In genomic region chr12:53951577-53952334, GRCh38 we compare ENCODE assay signal across 21 cellular contexts. TPM values are rescaled to one million over a fixed set of nuclear protein-coding genes. Genes with fewer than 3 reads are reported as not detected.
DNase-seq lines count a peak whose midpoint lies in the region; ATAC-seq and TF ChIP-seq lines count a peak whose summit lies in the region.
"Had no signal": no experiment of that assay in that cellular context is flagged by ENCODE, and none has a peak within 500 bp of the region (broad histone marks: within the 10 kb centered on the region; RNA-seq: fewer than 3 reads in every experiment).

No MANE protein-coding gene starts in this region.

- H3K79me2 ChIP-seq in SK-N-SH (ENCODE audit: insufficient read depth), result no peaks in the 10 kb centered on the region

- peaks cover 77% of the 10 kb centered on the region for H3K27me3 Mint-ChIP-seq in HFFc6 (ENCODE audit: insufficient read depth)

- no peak overlapping the region for H3K4me3 Mint-ChIP-seq in HFFc6

- no peak overlapping the region for H3K27ac Mint-ChIP-seq in HFFc6

- H3K4me1 ChIP-seq in SK-N-SH (ENCODE audit: control insufficient read depth in 1 of 2, insufficient read depth in 2 of 2, low read depth in 1 of 2, low read length in 1 of 2) (no peaks in the 10 kb centered on the region; a peak in 1 of 4 replicates), NT2/D1 (ENCODE audit: insufficient read depth, insufficient read length) (peaks cover 37% of the 10 kb centered on the region)

- 32% methylated on average over 34 of the region's 47 CpGs for WGBS in SK-N-SH (ENCODE audit: low lambda C conversion rate)

- no peaks in the 10 kb centered on the region; the same call in 1 of the 2 replicates for H3K9me3 Mint-ChIP-seq in HFFc6

- POLR2A ChIA-PET in SK-N-SH (lab: Yijun Ruan, JAX), result no interaction called here

- no peak overlapping the region for H3K9ac ChIP-seq in SK-N-SH
- peak overlapping the region; percentile 63 for H3K9ac ChIP-seq in NT2/D1 (ENCODE audit: insufficient read length, low read depth)

- peaks cover 13% of the 10 kb centered on the region; the same call in 1 of the 2 replicates for H4K20me1 ChIP-seq in SK-N-SH (ENCODE audit: insufficient read depth)

- H3K4me3 ChIP-seq in SK-N-SH (ENCODE audit: low read depth in 2 of 2, low read length in 1 of 2), result no peak overlapping the region
- peak overlapping the region; percentile 12 for H3K4me3 ChIP-seq in NT2/D1 (ENCODE audit: insufficient read length, low read depth)
- H3K4me3 ChIP-seq: esophagus muscularis mucosa, heart left ventricle, thyroid gland had no signal

- H3K4me2 ChIP-seq in SK-N-SH, result no peak overlapping the region

- TF ChIP-seq RAD21 in SK-N-SH (IDR thresholded peaks at IDR 0.05; ENCODE audit: low read length), result no peak

- H3K36me3 Mint-ChIP-seq in HFFc6 (ENCODE audit: low read depth), result 0 out of 2 replicates have a peak, but pooled peaks cover 5% of the 10 kb centered on the region

- ATAC-seq in SK-N-SH treated with all-trans-retinoic acid at 6 μM for 48 hours (no peak; the same call in 1 of the 3 replicates), HG03039 (IDR thresholded peaks at IDR 0.05; ENCODE audit: unreplicated experiment) (no peak)
- ATAC-seq: heart left ventricle had no signal

- no peaks in the 10 kb centered on the region for H3K9me2 ChIP-seq in SK-N-SH

- CTCF ChIA-PET in SK-N-SH (lab: Yijun Ruan, JAX), result interaction anchor here (0.8 to 2.9 kb wide), 13 partner anchors 10 to 1078 kb away, joined by 3 to 11 read pairs (median 4); partner anchors contain the start of genes HOXC10 and HOXC13

- no peak overlapping the region for H2AFZ ChIP-seq in SK-N-SH (ENCODE audit: low read depth)

- no peaks in the 10 kb centered on the region for H3F3A ChIP-seq in SK-N-SH (replicated peaks; ENCODE audit: insufficient read depth)

- no peaks in the 10 kb centered on the region for H3K9me3 ChIP-seq in SK-N-SH
- no peaks in the 10 kb centered on the region for H3K9me3 ChIP-seq in NT2/D1 (ENCODE audit: insufficient read depth, low read length)
- H3K9me3 ChIP-seq: esophagus muscularis mucosa, heart left ventricle, thyroid gland had no signal

- H3K36me3 ChIP-seq in SK-N-SH (replicated peaks in 1 of 2; ENCODE audit: control insufficient read depth in 1 of 2, insufficient read depth in 2 of 2, low read length in 1 of 2), result no peaks in the 10 kb centered on the region
- H3K36me3 ChIP-seq in NT2/D1 (ENCODE audit: insufficient read depth, insufficient read length, low read length), result no peaks in the 10 kb centered on the region
- H3K36me3 ChIP-seq: brain microvascular endothelial cell, esophagus muscularis mucosa, heart left ventricle, thyroid gland had no signal

- H3K27ac ChIP-seq in SK-N-SH (ENCODE audit: low read depth in 2 of 2, low read length in 1 of 2), result no peak overlapping the region
- H3K27ac ChIP-seq: brain microvascular endothelial cell, esophagus muscularis mucosa, heart left ventricle, thyroid gland had no signal

- H3K27me3 ChIP-seq in SK-N-SH (ENCODE audit: insufficient read depth) (peaks cover 99% of the 10 kb centered on the region), NT2/D1 (ENCODE audit: insufficient read depth, insufficient read length) (peaks cover 99% of the 10 kb centered on the region)

- no peak for TF ChIP-seq EP300 in SK-N-SH (IDR thresholded peaks at IDR 0.05; ENCODE audit: borderline replicate concordance in 1 of 2, low read depth in 1 of 2, low read length in 1 of 2)

- H3K4me1 Mint-ChIP-seq in HFFc6 (ENCODE audit: low read depth), result peaks cover 6% of the 10 kb centered on the region

- TF ChIP-seq CTCF in SK-N-SH (IDR thresholded peaks at IDR 0.05) (no peak), HFFc6 (IDR thresholded peaks at IDR 0.05) (no peak)

- DNase-seq in SK-N-SH (no peak), NT2/D1 (ENCODE audit: low read depth, low spot score) (no peak), left kidney (ENCODE audit: low read depth, low spot score) (peak; percentile 37), HFFc6 (no peak)
- DNase-seq: brain microvascular endothelial cell; C1 segment of cervical spinal cord; DMS53; heart left ventricle; NCI-H187 treated with DMSO at 0.1 percent for 48 hours; NCI-H510A; nucleus accumbens; OCI-M1; stimulated activated CD4-positive, alpha-beta T cell treated with anti-CD3 and anti-CD28 coated beads, Interleukin-4, amount 100 ng/mL, for 4 hours; thyroid gland had no signal

TF ChIP-seq in SK-N-SH, 30 proteins besides CTCF, POLR2A, EP300 and RAD21:
- TF ChIP-seq JUND (IDR thresholded peaks at IDR 0.05), result no peak
- peak; percentile 73; the same call in 1 of the 2 replicates for TF ChIP-seq EZH2phosphoT487 (IDR thresholded peaks at IDR 0.05; ENCODE audit: borderline replicate concordance, low read depth)

TF ChIP-seq in SK-N-SH treated with all-trans-retinoic acid at 6 μM for 48 hours, 23 proteins besides CTCF, POLR2A, EP300 and RAD21:
- TF ChIP-seq CSDC2 (CRISPR knock-in tag; IDR thresholded peaks at IDR 0.05) (no peak), OSR1 (CRISPR knock-in tag; IDR thresholded peaks at IDR 0.05) (no peak), ISL1 (CRISPR knock-in tag; IDR thresholded peaks at IDR 0.05) (no peak), ESRRG (CRISPR knock-in tag; IDR thresholded peaks at IDR 0.05) (no peak), ARNTL (CRISPR knock-in tag; IDR thresholded peaks at IDR 0.05; ENCODE audit: borderline replicate concordance, low read depth) (no peak), ZNF565 (CRISPR knock-in tag; conservative IDR thresholded peaks at IDR 0.05; ENCODE audit: low read depth) (no peak), TCF4 (CRISPR knock-in tag; IDR thresholded peaks at IDR 0.05; ENCODE audit: borderline replicate concordance) (no peak), ZNF70 (CRISPR knock-in tag; IDR thresholded peaks at IDR 0.05) (no peak)

RNA-seq across cellular contexts. Expression of gene HOXC12, which starts 2.9 kb away (rescaled TPM):
- not detected in 2 replicates for polyA plus RNA-seq in SK-N-SH (2012; rRNA removed)
- not detected in 2 replicates for polyA plus RNA-seq in SK-N-SH (2012; cell fraction: cytosol; rRNA removed)
- polyA plus RNA-seq in SK-N-SH (2012; cell fraction: nucleus; rRNA removed), result not detected in 2 replicates
- not detected for total RNA-seq in HFFc6 (2021; fragmentation: NEBNext Ultra II Directional; extraction: Animal tissue kit (Norgen Biotek cat#: 25700))
- total RNA-seq: A172; activated CD8-positive, alpha-beta memory T cell treated with anti-CD3 and anti-CD28 coated beads for 36 hours; dermis microvascular lymphatic vessel endothelial cell; esophagus muscularis mucosa; heart left ventricle; kidney; thyroid gland had no signal
- polyA plus RNA-seq: heart left ventricle had no signal

RNA-seq across cellular contexts. Expression of gene HOXC13, which starts 13.1 kb away (rescaled TPM):
- polyA plus RNA-seq in SK-N-SH (2012; rRNA removed), result not detected in 2 replicates
- polyA plus RNA-seq in SK-N-SH (2012; cell fraction: cytosol; rRNA removed), result not detected in 2 replicates
- polyA plus RNA-seq in SK-N-SH (2012; cell fraction: nucleus; rRNA removed), result not detected in 2 replicates
- not detected for total RNA-seq in HFFc6 (2021; fragmentation: NEBNext Ultra II Directional; extraction: Animal tissue kit (Norgen Biotek cat#: 25700))
- total RNA-seq: activated CD8-positive, alpha-beta memory T cell treated with anti-CD3 and anti-CD28 coated beads for 36 hours; dermis microvascular lymphatic vessel endothelial cell; esophagus muscularis mucosa; heart left ventricle; kidney; thyroid gland had no signal
- polyA plus RNA-seq: heart left ventricle had no signal

RNA-seq across cellular contexts. Expression of gene HOXC11, which starts 21.2 kb away (rescaled TPM):
- polyA plus RNA-seq in SK-N-SH (2012; rRNA removed), result not detected in 2 replicates
- polyA plus RNA-seq in SK-N-SH (2012; cell fraction: cytosol; rRNA removed), result not detected in 2 replicates
- not detected in 2 replicates for polyA plus RNA-seq in SK-N-SH (2012; cell fraction: nucleus; rRNA removed)
- 1 to 10 TPM in 4 of 6 experiments, under 1 TPM in 2; 0.09 to 2.2 (median 1.8) TPM for total RNA-seq in HFFc6 (2021; fragmentation: NEBNext Ultra II Directional; extraction: Animal tissue kit (Norgen Biotek cat#: 25700))
- total RNA-seq: activated CD8-positive, alpha-beta memory T cell treated with anti-CD3 and anti-CD28 coated beads for 36 hours; dermis microvascular lymphatic vessel endothelial cell; esophagus muscularis mucosa; heart left ventricle; thyroid gland had no signal
- polyA plus RNA-seq: heart left ventricle had no signal

RNA-seq across cellular contexts. Expression of gene HOTAIR, which starts 23.0 kb away (rescaled TPM):
- not detected in 2 replicates for polyA plus RNA-seq in SK-N-SH (2012; rRNA removed)
- 0.01 TPM in 2 replicates for polyA plus RNA-seq in SK-N-SH (2012; cell fraction: cytosol; rRNA removed)
- polyA plus RNA-seq in SK-N-SH (2012; cell fraction: nucleus; rRNA removed), result not detected in 2 replicates
- 1 to 10 TPM in 4 of 6 experiments, under 1 TPM in 1, not detected in 1; 0.26 to 3.7 (median 2.8) TPM for total RNA-seq in HFFc6 (2021; fragmentation: NEBNext Ultra II Directional; extraction: Animal tissue kit (Norgen Biotek cat#: 25700))
- total RNA-seq: activated CD8-positive, alpha-beta memory T cell treated with anti-CD3 and anti-CD28 coated beads for 36 hours; dermis microvascular lymphatic vessel endothelial cell; esophagus muscularis mucosa; heart left ventricle; thyroid gland had no signal
- polyA plus RNA-seq: heart left ventricle had no signal

RNA-seq across cellular contexts. Expression of gene HOXC10, which starts 33.2 kb away (rescaled TPM):
- polyA plus RNA-seq in SK-N-SH (2012; rRNA removed), result 0.03 and 0.08 TPM in 2 replicates
- 0.04 TPM in 2 replicates for polyA plus RNA-seq in SK-N-SH (2012; cell fraction: cytosol; rRNA removed)
- polyA plus RNA-seq in SK-N-SH (2012; cell fraction: nucleus; rRNA removed), result not detected in 2 replicates
- 1 to 10 TPM in 3 of 6 experiments, under 1 TPM in 2, not detected in 1; 0.33 to 1.4 (median 1.3) TPM for total RNA-seq in HFFc6 (2021; fragmentation: NEBNext Ultra II Directional; extraction: Animal tissue kit (Norgen Biotek cat#: 25700))
- total RNA-seq: activated CD8-positive, alpha-beta memory T cell treated with anti-CD3 and anti-CD28 coated beads for 36 hours; dermis microvascular lymphatic vessel endothelial cell; esophagus muscularis mucosa; heart left ventricle; thyroid gland had no signal
- polyA plus RNA-seq: heart left ventricle had no signal
